In the genomic region with DNA sequence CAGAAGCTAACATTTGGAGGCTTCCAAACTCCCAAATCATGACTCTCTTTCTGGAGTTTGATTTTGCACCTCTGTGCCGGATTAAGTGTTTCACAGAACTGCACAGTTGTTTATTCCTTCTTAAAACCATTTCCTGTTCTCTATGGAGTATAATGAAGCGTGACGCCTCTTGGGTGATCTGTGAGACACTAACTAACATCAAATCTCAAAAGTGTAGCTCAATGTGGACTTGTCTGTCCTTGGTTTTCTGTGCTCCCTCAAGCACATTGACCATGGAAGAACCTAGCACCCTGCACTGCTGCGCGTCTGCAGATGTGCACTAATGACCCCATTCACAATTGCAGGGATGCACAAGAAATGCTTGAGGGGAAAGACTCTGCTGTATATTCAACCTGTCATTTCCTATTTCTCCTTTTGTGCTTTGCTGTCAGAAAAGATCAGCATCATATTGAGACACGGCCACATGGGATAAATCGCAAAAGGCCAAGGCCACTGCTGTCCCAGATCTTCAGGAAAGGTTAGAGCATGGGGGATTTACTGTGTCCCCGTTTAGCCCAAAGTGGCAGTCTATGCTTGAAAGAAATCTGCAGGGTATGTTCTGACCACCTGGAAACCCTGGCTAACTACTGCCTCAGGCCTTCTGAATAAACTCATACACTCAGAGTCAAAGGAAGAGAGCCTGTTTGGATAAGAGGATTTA, we compare ENCODE assay signal across 22 cellular contexts.
A peak's percentile ranks its signal among the peaks of the same experiment; 100 is the strongest.
DNase-seq lines count a peak whose midpoint lies in the region; ATAC-seq and TF ChIP-seq lines count a peak whose summit lies in the region.
"Had no signal": no experiment of that assay in that cellular context is flagged by ENCODE, and none has a peak within 500 bp of the region (broad histone marks: within the 10 kb centered on the region; RNA-seq: fewer than 3 reads in every experiment).

No MANE protein-coding gene starts in this region.

- H3K9me3 Mint-ChIP-seq in memory B cell: peaks cover 4% of the 10 kb centered on the region
- peaks cover 0 to 2% of the 10 kb centered on the region in 2 donors for H3K9me3 Mint-ChIP-seq in effector memory CD8-positive, alpha-beta T cell

- ATAC-seq in memory B cell (ENCODE audit: low read depth): no peak
- no peak for ATAC-seq in HG02852 (IDR thresholded peaks at IDR 0.05; ENCODE audit: unreplicated experiment)
- ATAC-seq in HG02678 (IDR thresholded peaks at IDR 0.05; ENCODE audit: unreplicated experiment): no peak
- ATAC-seq in effector memory CD8-positive, alpha-beta T cell (replicated peaks): no peak
- ATAC-seq in upper lobe of right lung: no peak

- H3K9me3 ChIP-seq in DOHH2 (ENCODE audit: control insufficient read depth, insufficient read depth, low read length): no peaks in the 10 kb centered on the region
- no peaks in the 10 kb centered on the region for H3K9me3 ChIP-seq in SK-N-MC (ENCODE audit: low read depth, low read length)
- H3K9me3 ChIP-seq in upper lobe of right lung: no peaks in the 10 kb centered on the region
- H3K9me3 ChIP-seq: HAP-1, SJSA1 had no signal

- H3K27ac Mint-ChIP-seq in memory B cell: peak overlapping the region; percentile 48
- no peak overlapping the region for H3K27ac Mint-ChIP-seq in effector memory CD8-positive, alpha-beta T cell
- H3K27ac Mint-ChIP-seq: CD4-positive, alpha-beta memory T cell had no signal

- H3K4me2 ChIP-seq in DOHH2 (ENCODE audit: low read length): 0 out of 2 replicates have a peak overlapping the region, but pooled peaks have one; percentile 2
- H3K4me2 ChIP-seq: PC-9 had no signal

- peak; percentile 12 for DNase-seq in SK-N-MC (ENCODE audit: low read depth, low spot score)
- no peak for DNase-seq in memory B cell (ENCODE audit: low spot score in 2 of 2)
- DNase-seq in effector memory CD8-positive, alpha-beta T cell: no peak
- DNase-seq in upper lobe of right lung: no peak
- DNase-seq: ACHN; AML-193; Calu3; CD4-positive, alpha-beta memory T cell; DMS79; KBM-7; MV-4-11; NCI-H1417 treated with DMSO at 0.1 percent for 48 hours; NCI-H2029; NCI-H2171; NCI-H446; NCI-H774; PC-9 had no signal

- TF ChIP-seq CTCF in DOHH2 (IDR thresholded peaks at IDR 0.05; ENCODE audit: low read depth, low read length, poor library complexity, severe bottlenecking) (no peak), upper lobe of right lung (IDR thresholded peaks at IDR 0.05) (no peak)

- H3K27ac ChIP-seq in DOHH2 (ENCODE audit: low read depth, low read length): no peak overlapping the region
- H3K27ac ChIP-seq in SK-N-MC: no peak overlapping the region
- H3K27ac ChIP-seq in upper lobe of right lung: no peak overlapping the region
- H3K27ac ChIP-seq: PC-9, SJSA1 had no signal

- intact Hi-C loops in upper lobe of right lung (cut with DNase I): no loop called here

- no peaks in the 10 kb centered on the region for H3K36me3 Mint-ChIP-seq in memory B cell
- H3K36me3 Mint-ChIP-seq in effector memory CD8-positive, alpha-beta T cell (ENCODE audit: insufficient read depth): no peaks in the 10 kb centered on the region
- H3K36me3 Mint-ChIP-seq: CD4-positive, alpha-beta memory T cell had no signal

- H3K36me3 ChIP-seq in DOHH2 (ENCODE audit: control insufficient read depth, low read length) (no peaks in the 10 kb centered on the region), SK-N-MC (ENCODE audit: insufficient read depth, low read length) (no peaks in the 10 kb centered on the region), upper lobe of right lung (no peaks in the 10 kb centered on the region)
- H3K36me3 ChIP-seq: HAP-1, SJSA1 had no signal

- H3K79me2 ChIP-seq in DOHH2 (ENCODE audit: control insufficient read depth, low read length): no peaks in the 10 kb centered on the region

- H3K9ac ChIP-seq in SK-N-MC (ENCODE audit: insufficient read length): no peak overlapping the region

- no peaks in the 10 kb centered on the region for H4K20me1 ChIP-seq in DOHH2 (ENCODE audit: control insufficient read depth, insufficient read depth, low read depth, low read length)

- peaks cover 12% of the 10 kb centered on the region for H3K4me1 ChIP-seq in DOHH2 (ENCODE audit: control insufficient read depth, low read length)
- H3K4me1 ChIP-seq in upper lobe of right lung: no peaks in the 10 kb centered on the region
- H3K4me1 ChIP-seq: HAP-1, SJSA1 had no signal

- no peaks in the 10 kb centered on the region for H3K27me3 ChIP-seq in DOHH2 (ENCODE audit: control insufficient read depth, low read length)
- H3K27me3 ChIP-seq in upper lobe of right lung: no peaks in the 10 kb centered on the region
- H3K27me3 ChIP-seq: SJSA1 had no signal

- peaks cover 12% of the 10 kb centered on the region for H3K4me1 Mint-ChIP-seq in memory B cell
- H3K4me1 Mint-ChIP-seq in effector memory CD8-positive, alpha-beta T cell (ENCODE audit: low read depth in 2 of 2): no peaks in the 10 kb centered on the region
- H3K4me1 Mint-ChIP-seq: CD4-positive, alpha-beta memory T cell had no signal

- peaks cover 3% of the 10 kb centered on the region for H3K27me3 Mint-ChIP-seq in memory B cell
- H3K27me3 Mint-ChIP-seq in effector memory CD8-positive, alpha-beta T cell: peaks cover 14 to 35% of the 10 kb centered on the region in 2 donors

- H3K4me3 Mint-ChIP-seq in memory B cell: peak overlapping the region; percentile 15
- no peak overlapping the region for H3K4me3 Mint-ChIP-seq in effector memory CD8-positive, alpha-beta T cell
- H3K4me3 Mint-ChIP-seq: CD4-positive, alpha-beta memory T cell had no signal

- H3F3A ChIP-seq in DOHH2 (ENCODE audit: control insufficient read depth, insufficient read depth): no peaks in the 10 kb centered on the region

- H3K4me3 ChIP-seq in DOHH2 (ENCODE audit: low read length) (no peak overlapping the region), SK-N-MC (no peak overlapping the region), upper lobe of right lung (no peak overlapping the region)
- H3K4me3 ChIP-seq: HAP-1, PC-9, SJSA1 had no signal

- no peaks in the 10 kb centered on the region for H3K9me2 ChIP-seq in DOHH2 (replicated peaks; ENCODE audit: control insufficient read depth, low read length)
